Comparison of ENCODE assay signal across 8 cellular contexts in the genomic region with DNA sequence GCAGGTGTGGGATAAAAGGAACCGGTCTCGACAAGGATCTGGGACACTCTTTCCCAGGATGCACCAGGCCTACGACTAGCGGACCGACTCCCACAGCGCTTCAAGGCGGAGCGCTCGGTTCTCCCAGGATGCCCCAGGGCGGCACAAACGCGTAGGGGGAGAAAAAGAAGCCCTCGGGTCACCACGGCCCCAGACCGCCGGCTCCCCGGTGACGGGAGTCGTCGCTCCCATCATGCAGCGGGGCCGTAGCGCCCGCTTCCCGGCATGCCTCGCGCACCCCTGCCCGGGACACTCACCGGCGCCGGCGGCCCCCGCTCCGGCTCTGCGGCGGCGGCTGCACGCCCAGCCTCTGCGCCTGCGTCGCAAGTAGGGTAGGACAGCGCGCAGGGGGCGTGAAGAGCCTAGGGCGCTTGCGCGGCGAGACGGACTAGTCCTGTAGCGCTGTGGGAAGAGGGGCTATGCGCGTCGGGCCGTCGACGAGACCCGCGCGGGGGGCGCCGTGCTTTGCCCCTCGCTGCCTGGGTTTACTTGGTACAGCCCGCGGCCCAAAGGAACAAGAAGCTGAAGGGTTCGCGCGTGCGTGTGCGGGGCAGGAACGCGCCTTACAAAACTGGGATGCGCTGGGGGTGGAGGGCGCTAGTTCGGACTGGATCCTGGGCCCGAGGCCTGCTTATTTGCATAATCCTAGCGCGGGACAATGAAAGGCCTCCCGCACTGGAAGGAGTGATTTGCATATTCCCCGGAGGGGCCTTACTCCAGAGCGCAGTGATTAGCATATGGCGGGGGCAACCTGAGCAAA. TPM values are rescaled to one million over a fixed set of nuclear protein-coding genes. Genes with fewer than 3 reads are reported as not detected.
DNase-seq lines count a peak whose midpoint lies in the region; ATAC-seq and TF ChIP-seq lines count a peak whose summit lies in the region.

A gene with protein sequence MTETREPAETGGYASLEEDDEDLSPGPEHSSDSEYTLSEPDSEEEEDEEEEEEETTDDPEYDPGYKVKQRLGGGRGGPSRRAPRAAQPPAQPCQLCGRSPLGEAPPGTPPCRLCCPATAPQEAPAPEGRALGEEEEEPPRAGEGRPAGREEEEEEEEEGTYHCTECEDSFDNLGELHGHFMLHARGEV (minus strand): TSS at position 368 of the 799 bp plus-strand sequence. CDS start 5,325 bp downstream, outside the sequence.

- peak within 1 kb of the TSS; percentile 94 to 98 (median 95) for H3K27ac Mint-ChIP-seq in IgD-negative memory B cell

- H3K4me1 Mint-ChIP-seq in IgD-negative memory B cell, result peaks cover 7 to 21% (median 15%) of the 10 kb centered on the region in 3 donors

- no peaks in the 10 kb centered on the region for H3K9me3 ChIP-seq in muscle layer of colon (ENCODE audit: low read length)

- peak within 1 kb of the TSS; percentile 96 to 99 (median 96) for H3K4me3 Mint-ChIP-seq in IgD-negative memory B cell

- no peaks in the 10 kb centered on the region for H3K36me3 ChIP-seq in muscle layer of colon (ENCODE audit: insufficient read depth, low read length)

- H3K9me3 Mint-ChIP-seq in IgD-negative memory B cell, result peaks cover 0 to 6% (median 1%) of the 10 kb centered on the region in 3 donors

- peak; percentile 89 for DNase-seq in DMS153 treated with DMSO at 0.1 percent for 48 hours (lab: John Stamatoyannopoulos, UW; ENCODE audit: unreplicated experiment)
- peak; percentile 90 to 92 for DNase-seq in activated T-cell treated with anti-CD3 and anti-CD28 coated beads, Interleukin-2, amount 50 U/mL, for 48 hours
- DNase-seq in stimulated activated CD8-positive, alpha-beta memory T cell treated with anti-CD3 and anti-CD28 coated beads, Interleukin-7, amount 100 ng/mL, for 1 hour (ENCODE audit: low read depth in 2 of 2), result peak; percentile 64 to 72

- no peaks in the 10 kb centered on the region for H3K27me3 ChIP-seq in muscle layer of colon (ENCODE audit: control insufficient read depth in 1 of 2, insufficient read depth in 2 of 2, low read length in 2 of 2)

- peak within 1 kb of the TSS; percentile 80 for H3K27ac ChIP-seq in muscle layer of colon (ENCODE audit: low read depth, low read length)

- peaks cover 2% of the 10 kb centered on the region for H3K36me3 Mint-ChIP-seq in IgD-negative memory B cell

- peak within 1 kb of the TSS; percentile 72 to 84 for H3K4me3 ChIP-seq in muscle layer of colon (ENCODE audit: low read depth in 1 of 2, low read length in 2 of 2)

- H3K27me3 Mint-ChIP-seq in IgD-negative memory B cell, result no peaks in the 10 kb centered on the region

- H3K9ac ChIP-seq in muscle layer of colon (ENCODE audit: low read length), result peak within 1 kb of the TSS; percentile 79

- H3K4me1 ChIP-seq in muscle layer of colon (ENCODE audit: insufficient read depth, low read length), result peaks cover 18% of the 10 kb centered on the region

- ATAC-seq in GM21529 (IDR thresholded peaks at IDR 0.05; ENCODE audit: unreplicated experiment), result peak; percentile 80
- peak; percentile 84 for ATAC-seq in esophagus mucosa

TF ChIP-seq in PFSK-1, 5 proteins besides CTCF, POLR2A, EP300 and RAD21:
- TF ChIP-seq POLR2AphosphoS5 (IDR thresholded peaks at IDR 0.05; ENCODE audit: low read depth, low read length), result peak; percentile 71; the same call in 1 of the 2 replicates
- no peak for TF ChIP-seq SIN3A (IDR thresholded peaks at IDR 0.05; ENCODE audit: borderline replicate concordance, insufficient read depth, low read length)
- TF ChIP-seq TAF1 (IDR thresholded peaks at IDR 0.05; ENCODE audit: borderline replicate concordance, insufficient read depth, low read length), result no peak
- TF ChIP-seq FOXP2 (optimal IDR thresholded peaks at IDR 0.05; ENCODE audit: borderline replicate concordance, extremely low read depth, extremely low read length, insufficient read depth), result peak; percentile 5
- TF ChIP-seq, protein P1, sequence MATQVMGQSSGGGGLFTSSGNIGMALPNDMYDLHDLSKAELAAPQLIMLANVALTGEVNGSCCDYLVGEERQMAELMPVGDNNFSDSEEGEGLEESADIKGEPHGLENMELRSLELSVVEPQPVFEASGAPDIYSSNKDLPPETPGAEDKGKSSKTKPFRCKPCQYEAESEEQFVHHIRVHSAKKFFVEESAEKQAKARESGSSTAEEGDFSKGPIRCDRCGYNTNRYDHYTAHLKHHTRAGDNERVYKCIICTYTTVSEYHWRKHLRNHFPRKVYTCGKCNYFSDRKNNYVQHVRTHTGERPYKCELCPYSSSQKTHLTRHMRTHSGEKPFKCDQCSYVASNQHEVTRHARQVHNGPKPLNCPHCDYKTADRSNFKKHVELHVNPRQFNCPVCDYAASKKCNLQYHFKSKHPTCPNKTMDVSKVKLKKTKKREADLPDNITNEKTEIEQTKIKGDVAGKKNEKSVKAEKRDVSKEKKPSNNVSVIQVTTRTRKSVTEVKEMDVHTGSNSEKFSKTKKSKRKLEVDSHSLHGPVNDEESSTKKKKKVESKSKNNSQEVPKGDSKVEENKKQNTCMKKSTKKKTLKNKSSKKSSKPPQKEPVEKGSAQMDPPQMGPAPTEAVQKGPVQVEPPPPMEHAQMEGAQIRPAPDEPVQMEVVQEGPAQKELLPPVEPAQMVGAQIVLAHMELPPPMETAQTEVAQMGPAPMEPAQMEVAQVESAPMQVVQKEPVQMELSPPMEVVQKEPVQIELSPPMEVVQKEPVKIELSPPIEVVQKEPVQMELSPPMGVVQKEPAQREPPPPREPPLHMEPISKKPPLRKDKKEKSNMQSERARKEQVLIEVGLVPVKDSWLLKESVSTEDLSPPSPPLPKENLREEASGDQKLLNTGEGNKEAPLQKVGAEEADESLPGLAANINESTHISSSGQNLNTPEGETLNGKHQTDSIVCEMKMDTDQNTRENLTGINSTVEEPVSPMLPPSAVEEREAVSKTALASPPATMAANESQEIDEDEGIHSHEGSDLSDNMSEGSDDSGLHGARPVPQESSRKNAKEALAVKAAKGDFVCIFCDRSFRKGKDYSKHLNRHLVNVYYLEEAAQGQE (IDR thresholded peaks at IDR 0.05; ENCODE audit: insufficient read depth in 1 of 2, low read depth in 2 of 2, low read length in 2 of 2), result 0 out of 4 replicates have a peak, but pooled peaks of 1 of the 2 experiments have one; percentile 4

RNA-seq across cellular contexts. Expression of the gene that starts here (rescaled TPM):
- 15.4 TPM for polyA plus RNA-seq in IgD-negative memory B cell
- 91.6 TPM for polyA plus RNA-seq in PFSK-1 (2012; ENCODE audit: insufficient read length, low read depth)
- 14.9 TPM for total RNA-seq in esophagus mucosa

Comparison
In these comparisons a context has a peak if more than half of its experiments do, and no peak if none do; other contexts are left out.
1. Peak in every context shown above with its lines: DNase-seq, ATAC-seq, H3K4me3 ChIP-seq and H3K27ac ChIP-seq.